In the genomic region with DNA sequence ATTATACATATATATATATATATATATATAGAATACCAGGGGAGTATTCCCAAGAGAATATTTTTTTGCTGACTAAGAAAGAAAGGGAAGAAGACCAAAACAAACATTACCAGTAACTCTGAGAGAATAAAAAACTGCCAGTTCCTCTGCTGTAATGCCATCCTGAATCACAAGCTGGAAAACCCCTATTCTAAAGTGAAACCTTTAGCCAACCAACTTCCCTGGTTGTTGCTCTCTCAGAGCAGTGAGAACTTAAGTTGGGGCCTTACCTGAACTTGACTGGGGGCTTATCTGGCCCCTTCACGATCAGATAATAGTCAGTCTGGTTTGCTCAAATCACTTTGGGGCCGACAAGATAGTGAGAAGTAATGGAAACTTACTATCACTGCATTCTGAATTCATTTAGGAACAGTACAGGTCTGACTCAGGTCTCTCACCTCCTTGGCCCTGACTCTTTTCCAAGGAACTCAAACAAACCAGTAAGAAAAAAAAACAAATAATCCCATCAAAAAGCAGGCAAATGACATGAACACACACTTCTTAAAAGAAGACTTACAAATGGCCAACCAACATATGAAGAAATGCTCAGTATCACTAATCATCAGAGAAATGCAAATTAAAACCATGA, we compare ENCODE assay signal across 9 cellular contexts.
DNase-seq lines count a peak whose midpoint lies in the region; ATAC-seq, FAIRE-seq and TF ChIP-seq lines count a peak whose summit lies in the region.
"Had no signal": no experiment of that assay in that cellular context is flagged by ENCODE, and none has a peak within 500 bp of the region (broad histone marks: within the 10 kb centered on the region; RNA-seq: fewer than 3 reads in every experiment).

No MANE protein-coding gene starts in this region.

- no peaks in the 10 kb centered on the region for H3K36me3 ChIP-seq in mesendoderm (ENCODE audit: control insufficient read depth, insufficient read depth, low read length)

- no peak overlapping the region for H3K4me3 ChIP-seq in mesendoderm (ENCODE audit: low read length)
- H3K4me3 ChIP-seq: skin epidermis had no signal

- no peak for TF ChIP-seq POLR2A in H54 (IDR thresholded peaks at IDR 0.05; ENCODE audit: low read depth, low read length)

- H3K27ac ChIP-seq in mesendoderm (ENCODE audit: low read depth, low read length) (no peak overlapping the region), substantia nigra (ENCODE audit: low read depth, low read length, poor library complexity, severe bottlenecking) (no peak overlapping the region)

- no peak overlapping the region for H2BK15ac ChIP-seq in mesendoderm (replicated peaks; ENCODE audit: low read depth)

- H3K4me3 Mint-ChIP-seq in activated T-helper 17 cell treated with anti-CD3 and anti-CD28 coated beads, Interleukin-2, amount 50 U/mL, for 72 hours = peak overlapping the region; percentile 75

- no peak overlapping the region for H3K4ac ChIP-seq in mesendoderm (ENCODE audit: low read depth, low read length)

- no peaks in the 10 kb centered on the region for H3K4me1 ChIP-seq in mesendoderm (ENCODE audit: control insufficient read depth, low read depth, low read length)

- H3K36me3 Mint-ChIP-seq in activated T-helper 17 cell treated with anti-CD3 and anti-CD28 coated beads, Interleukin-2, amount 50 U/mL, for 72 hours (ENCODE audit: low read depth) = peaks cover 40% of the 10 kb centered on the region

- peak; percentile 53 for ATAC-seq in HG02798 (IDR thresholded peaks at IDR 0.05; ENCODE audit: poor library complexity, unreplicated experiment)
- ATAC-seq in activated T-helper 17 cell treated with anti-CD3 and anti-CD28 coated beads, Interleukin-2, amount 50 U/mL, for 72 hours (replicated peaks) = peak; percentile 61
- ATAC-seq in HG03571 (IDR thresholded peaks at IDR 0.05; ENCODE audit: unreplicated experiment) = no peak

- H3K18ac ChIP-seq in mesendoderm (ENCODE audit: low read length) = no peak overlapping the region

- H3K4me1 Mint-ChIP-seq in activated T-helper 17 cell treated with anti-CD3 and anti-CD28 coated beads, Interleukin-2, amount 50 U/mL, for 72 hours = peaks cover 10% of the 10 kb centered on the region

- no peaks in the 10 kb centered on the region for H3K9me3 Mint-ChIP-seq in activated T-helper 17 cell treated with anti-CD3 and anti-CD28 coated beads, Interleukin-2, amount 50 U/mL, for 72 hours

- no peaks in the 10 kb centered on the region for H3K79me2 ChIP-seq in mesendoderm (ENCODE audit: control insufficient read depth, insufficient read depth, low read length)

- H2BK120ac ChIP-seq in mesendoderm (ENCODE audit: low read depth, low read length) = no peak overlapping the region

- H4K5ac ChIP-seq in mesendoderm (ENCODE audit: low read length) = no peak overlapping the region

- H3K27me3 ChIP-seq in mesendoderm (ENCODE audit: insufficient read depth, low read length, poor library complexity) = no peaks in the 10 kb centered on the region

- no peak overlapping the region for H3K4me2 ChIP-seq in mesendoderm (ENCODE audit: low read length)

- FAIRE-seq in H54 (lab: Jason Lieb, UNC) = no peak

- H2AK5ac ChIP-seq in mesendoderm (ENCODE audit: low read length) = no peak overlapping the region

- TF ChIP-seq CTCF in GM13976 (IDR thresholded peaks at IDR 0.05; ENCODE audit: borderline replicate concordance, control extremely low read depth, extremely low read depth, insufficient read depth, missing control alignments) = no peak

- no CpG with 5 or more reads among the region's 2 CpGs for WGBS in mesendoderm (ENCODE audit: extremely low coverage, insufficient coverage, low lambda C conversion rate)

- no peak overlapping the region for H2BK5ac ChIP-seq in mesendoderm (ENCODE audit: low read length)

- in situ Hi-C loops in GM13976 (cut with MboI; ENCODE audit: low sequenced_read_pairs, unreplicated experiment) = no loop called here

- no peak overlapping the region for H4K8ac ChIP-seq in mesendoderm (ENCODE audit: low read depth, low read length)

- H3K23ac ChIP-seq in mesendoderm (ENCODE audit: low read length) = no peak overlapping the region

- peak overlapping the region; percentile 96 for H3K27ac Mint-ChIP-seq in activated T-helper 17 cell treated with anti-CD3 and anti-CD28 coated beads, Interleukin-2, amount 50 U/mL, for 72 hours

- no peak overlapping the region for H3K56ac ChIP-seq in mesendoderm (ENCODE audit: low read length)

- no peaks in the 10 kb centered on the region for H3K79me1 ChIP-seq in mesendoderm (ENCODE audit: low read length)

- H3K27me3 Mint-ChIP-seq in activated T-helper 17 cell treated with anti-CD3 and anti-CD28 coated beads, Interleukin-2, amount 50 U/mL, for 72 hours = no peaks in the 10 kb centered on the region

- no peak overlapping the region for H3K9ac ChIP-seq in mesendoderm (ENCODE audit: low read length)

- peak; percentile 14 for DNase-seq in GM13976 (ENCODE audit: low spot score)
- peak; percentile 37 for DNase-seq in mesendoderm
- DNase-seq in substantia nigra (lab: John Stamatoyannopoulos, UW) = no peak
- no peak for DNase-seq in nucleus accumbens (lab: John Stamatoyannopoulos, UW)
- DNase-seq in H54 (ENCODE audit: insufficient read length, low spot score) = no peak

Comparison
In these comparisons a context has a peak if more than half of its experiments do, and no peak if none do; other contexts are left out.
1. DNase-seq: peak in GM13976 (single experiment) and mesendoderm (single experiment); none in substantia nigra (0 of 49), nucleus accumbens (0 of 56) and H54 (single experiment).